28 cellular contexts compared by ENCODE assay signal in the genomic region with DNA sequence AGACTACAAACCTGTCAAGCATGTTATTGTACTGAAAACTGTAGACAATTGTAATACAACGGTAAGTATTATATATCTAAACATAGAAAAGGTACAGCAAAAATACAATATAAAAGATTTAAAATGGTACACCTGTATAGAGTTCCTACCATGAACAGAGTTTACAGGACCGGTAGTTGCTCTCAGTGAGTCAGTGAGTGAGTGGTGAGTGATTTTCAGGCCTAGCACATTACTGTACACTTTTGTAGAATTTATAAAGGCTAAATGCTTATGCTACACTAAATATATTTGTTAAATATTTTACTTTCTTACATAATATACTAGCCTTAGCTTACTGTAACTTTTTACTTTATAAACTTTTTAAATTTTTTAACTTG. TPM values are rescaled to one million over a fixed set of nuclear protein-coding genes. Genes with fewer than 3 reads are reported as not detected.
"Had no signal": no experiment of that assay in that cellular context is flagged by ENCODE, and none has a peak within 500 bp of the region (broad histone marks: within the 10 kb centered on the region; RNA-seq: fewer than 3 reads in every experiment).

No MANE protein-coding gene starts in this region.

- H3K36me3 Mint-ChIP-seq: activated naive CD4-positive, alpha-beta T cell treated with anti-CD3 and anti-CD28 coated beads, Interleukin-2, amount 10 ng/mL, durations not matched to agents 7 days and 5 days had no signal

- H3K4me1 Mint-ChIP-seq: activated naive CD4-positive, alpha-beta T cell treated with anti-CD3 and anti-CD28 coated beads, Interleukin-2, amount 10 ng/mL, durations not matched to agents 7 days and 5 days; activated naive CD8-positive, alpha-beta T cell treated with anti-CD3 and anti-CD28 coated beads, Interleukin-2, amount 50 U/mL, for 24 hours; neural progenitor cell; stimulated activated naive CD8-positive, alpha-beta T cell treated with anti-CD3 and anti-CD28 coated beads, Interleukin-15, amount 100 ng/mL, for 72 hours had no signal

- DNase-seq: activated CD4-positive, alpha-beta T cell treated with anti-CD3 and anti-CD28 coated beads, Interleukin-2, amount 50 U/mL, for 1 hour; activated CD8-positive, alpha-beta memory T cell treated with anti-CD3 and anti-CD28 coated beads for 24 hours; activated CD8-positive, alpha-beta memory T cell treated with anti-CD3 and anti-CD28 coated beads, Interleukin-2, amount 50 U/mL, for 48 hours; activated effector memory CD4-positive, alpha-beta T cell treated with Interleukin-2 at 50 U/mL for 16 hours; activated naive CD4-positive, alpha-beta T cell treated with anti-CD3 and anti-CD28 coated beads, Interleukin-2, amount 10 ng/mL, durations not matched to agents 7 days and 5 days; activated naive CD8-positive, alpha-beta T cell treated with anti-CD3 and anti-CD28 coated beads, Interleukin-2, amount 50 U/mL, for 24 hours; activated T-cell treated with anti-CD3 and anti-CD28 coated beads, Interleukin-2, amount 50 U/mL, for 48 hours; anterior cingulate cortex; cerebellar nuclear complex; effector CD8-positive, alpha-beta T cell; glutamatergic neuron; hypothalamus; islet precursor cell; left ventricle myocardium inferior; ovary; psoas muscle; right cardiac atrium; stimulated activated CD4-positive, alpha-beta T cell treated with anti-CD3 and anti-CD28 coated beads, Interleukin-15, amount 100 ng/mL, for 24 hours; stimulated activated CD4-positive, alpha-beta T cell treated with anti-CD3 and anti-CD28 coated beads, Interleukin-2, amount 100 ng/mL, for 48 hours; stimulated activated naive CD8-positive, alpha-beta T cell treated with anti-CD3 and anti-CD28 coated beads, Interleukin-15, amount 100 ng/mL, for 72 hours; T1000; transverse colon had no signal

- H3K36me3 ChIP-seq: left ventricle myocardium inferior, neural progenitor cell, ovary, suprapubic skin, transverse colon, vagina had no signal

- H3K9me3 ChIP-seq: left ventricle myocardium inferior, ovary, psoas muscle, suprapubic skin, transverse colon, vagina had no signal

- H3K4me3 ChIP-seq: left ventricle myocardium inferior, neural progenitor cell, ovary, psoas muscle, skin epidermis, suprapubic skin, transverse colon, vagina had no signal

- H3K9me3 Mint-ChIP-seq: activated naive CD4-positive, alpha-beta T cell treated with anti-CD3 and anti-CD28 coated beads, Interleukin-2, amount 10 ng/mL, durations not matched to agents 7 days and 5 days; activated naive CD8-positive, alpha-beta T cell treated with anti-CD3 and anti-CD28 coated beads, Interleukin-2, amount 50 U/mL, for 24 hours; stimulated activated naive CD8-positive, alpha-beta T cell treated with anti-CD3 and anti-CD28 coated beads, Interleukin-15, amount 100 ng/mL, for 72 hours had no signal

- H3K4me2 ChIP-seq: neural progenitor cell had no signal

- H3K4me3 Mint-ChIP-seq: activated naive CD4-positive, alpha-beta T cell treated with anti-CD3 and anti-CD28 coated beads, Interleukin-2, amount 10 ng/mL, durations not matched to agents 7 days and 5 days; activated naive CD8-positive, alpha-beta T cell treated with anti-CD3 and anti-CD28 coated beads, Interleukin-2, amount 50 U/mL, for 24 hours; neural progenitor cell; stimulated activated naive CD8-positive, alpha-beta T cell treated with anti-CD3 and anti-CD28 coated beads, Interleukin-15, amount 100 ng/mL, for 72 hours had no signal

- H3K27ac ChIP-seq: left ventricle myocardium inferior, neural progenitor cell, ovary, psoas muscle, suprapubic skin, transverse colon, vagina had no signal

- H3K4me1 ChIP-seq: left ventricle myocardium inferior, neural progenitor cell had no signal

- H2AFZ ChIP-seq: neural progenitor cell had no signal

- H3K27me3 Mint-ChIP-seq: activated naive CD4-positive, alpha-beta T cell treated with anti-CD3 and anti-CD28 coated beads, Interleukin-2, amount 10 ng/mL, durations not matched to agents 7 days and 5 days; activated naive CD8-positive, alpha-beta T cell treated with anti-CD3 and anti-CD28 coated beads, Interleukin-2, amount 50 U/mL, for 24 hours; stimulated activated naive CD8-positive, alpha-beta T cell treated with anti-CD3 and anti-CD28 coated beads, Interleukin-15, amount 100 ng/mL, for 72 hours had no signal

- H3K27ac Mint-ChIP-seq: activated naive CD4-positive, alpha-beta T cell treated with anti-CD3 and anti-CD28 coated beads, Interleukin-2, amount 10 ng/mL, durations not matched to agents 7 days and 5 days; activated naive CD8-positive, alpha-beta T cell treated with anti-CD3 and anti-CD28 coated beads, Interleukin-2, amount 50 U/mL, for 24 hours; neural progenitor cell had no signal

- H3K27me3 ChIP-seq: neural progenitor cell, ovary, suprapubic skin, transverse colon, vagina had no signal

- H3K9ac ChIP-seq: neural progenitor cell had no signal

- ATAC-seq: activated CD4-positive, CD25-positive, alpha-beta regulatory T cell treated with anti-CD3 and anti-CD28 coated beads, Interleukin-2, amount 50 U/mL, for 24 hours; activated naive CD8-positive, alpha-beta T cell treated with anti-CD3 and anti-CD28 coated beads, Interleukin-2, amount 50 U/mL, for 24 hours; psoas muscle; right cardiac atrium; stimulated activated naive CD8-positive, alpha-beta T cell treated with anti-CD3 and anti-CD28 coated beads, Interleukin-15, amount 100 ng/mL, for 72 hours had no signal

RNA-seq across cellular contexts. Expression of a gene that starts 37.4 kb away (rescaled TPM):
- total RNA-seq: T-helper 1 cell treated with Interleukin-12 subunit alpha and Interleukin-12 subunit beta and Interleukin-4 antibody, amounts not matched to agents 30 ng/mL and 1 ng/mL, for 36 hours had no signal
